In the genomic region with DNA sequence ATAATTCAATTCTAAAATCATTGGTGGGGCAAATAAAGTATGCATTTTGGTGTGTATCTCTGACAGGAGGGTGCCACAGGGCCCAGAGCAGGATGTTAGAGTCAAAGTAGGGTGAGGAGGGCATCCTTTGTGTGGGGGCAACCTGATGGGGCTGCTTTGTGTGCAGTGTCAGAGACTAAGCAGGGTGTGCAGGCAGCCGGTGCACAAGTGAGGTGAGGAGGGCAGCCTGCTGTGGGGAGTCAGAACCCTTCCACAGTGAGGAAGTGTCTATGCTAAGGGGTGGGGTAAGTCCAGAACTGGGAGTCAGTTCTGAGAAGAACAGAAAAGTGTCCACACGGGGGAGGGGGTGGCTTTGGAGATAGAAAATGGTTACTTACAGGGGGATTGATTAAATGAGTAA, we compare ENCODE assay signal across 22 cellular contexts. TPM values are rescaled to one million over a fixed set of nuclear protein-coding genes. Genes with fewer than 3 reads are reported as not detected.
A peak's percentile ranks its signal among the peaks of the same experiment; 100 is the strongest.
DNase-seq lines count a peak whose midpoint lies in the region; ATAC-seq and TF ChIP-seq lines count a peak whose summit lies in the region.
"Had no signal": no experiment of that assay in that cellular context is flagged by ENCODE, and none has a peak within 500 bp of the region (broad histone marks: within the 10 kb centered on the region; RNA-seq: fewer than 3 reads in every experiment).

No MANE protein-coding gene starts in this region.

- H3K36me3 Mint-ChIP-seq in activated CD8-positive, alpha-beta T cell treated with anti-CD3 and anti-CD28 coated beads, Interleukin-2, amount 10 ng/mL, durations not matched to agents 7 days and 5 days (ENCODE audit: low read depth) = peaks cover 56% of the 10 kb centered on the region
- peaks cover 28% of the 10 kb centered on the region for H3K36me3 Mint-ChIP-seq in activated CD8-positive, alpha-beta T cell treated with anti-CD3 and anti-CD28 coated beads for 36 hours (ENCODE audit: low read depth)
- H3K36me3 Mint-ChIP-seq in T-helper 17 cell (ENCODE audit: low read depth) (peaks cover 12% of the 10 kb centered on the region), chondrocyte (ENCODE audit: low read depth) (peaks cover 16% of the 10 kb centered on the region), progenitor cell of endocrine pancreas (ENCODE audit: insufficient read depth) (peaks cover 12% of the 10 kb centered on the region)

- DNase-seq in activated CD8-positive, alpha-beta T cell treated with anti-CD3 and anti-CD28 coated beads, Interleukin-2, amount 10 ng/mL, durations not matched to agents 7 days and 5 days = no peak
- no peak for DNase-seq in activated CD8-positive, alpha-beta T cell treated with anti-CD3 and anti-CD28 coated beads for 36 hours
- DNase-seq in T-helper 17 cell = no peak
- peak; percentile 53 for DNase-seq in chondrocyte (ENCODE audit: low spot score)
- no peak for DNase-seq in progenitor cell of endocrine pancreas (ENCODE audit: low spot score, unreplicated experiment)
- DNase-seq in stimulated activated CD4-positive, alpha-beta T cell treated with anti-CD3 and anti-CD28 coated beads, Interleukin-4, amount 100 ng/mL, for 1 hour = no peak
- DNase-seq in NCI-H187 treated with DMSO at 0.1 percent for 48 hours (lab: John Stamatoyannopoulos, UW) = no peak
- DNase-seq: 8988T; ACHN; AML-193; BE2C; CD4-positive, alpha-beta T cell; CD8-positive, alpha-beta memory T cell; DMS53; DMS79 treated with DMSO at 0.1 percent for 48 hours; GF-D8; GM23248; H7; HCEC 1CT had no signal

- H3K27me3 Mint-ChIP-seq in activated CD8-positive, alpha-beta T cell treated with anti-CD3 and anti-CD28 coated beads, Interleukin-2, amount 10 ng/mL, durations not matched to agents 7 days and 5 days (ENCODE audit: low read depth) = no peaks in the 10 kb centered on the region
- no peaks in the 10 kb centered on the region for H3K27me3 Mint-ChIP-seq in activated CD8-positive, alpha-beta T cell treated with anti-CD3 and anti-CD28 coated beads for 36 hours
- H3K27me3 Mint-ChIP-seq in T-helper 17 cell = no peaks in the 10 kb centered on the region
- H3K27me3 Mint-ChIP-seq in chondrocyte (ENCODE audit: low read depth) = no peaks in the 10 kb centered on the region
- H3K27me3 Mint-ChIP-seq in progenitor cell of endocrine pancreas = no peaks in the 10 kb centered on the region
- H3K27me3 Mint-ChIP-seq: CD4-positive, alpha-beta T cell; CD8-positive, alpha-beta memory T cell had no signal

- peaks cover 20% of the 10 kb centered on the region for H3K4me1 Mint-ChIP-seq in activated CD8-positive, alpha-beta T cell treated with anti-CD3 and anti-CD28 coated beads, Interleukin-2, amount 10 ng/mL, durations not matched to agents 7 days and 5 days (ENCODE audit: low read depth)
- H3K4me1 Mint-ChIP-seq in activated CD8-positive, alpha-beta T cell treated with anti-CD3 and anti-CD28 coated beads for 36 hours (ENCODE audit: low read depth) = peaks cover 2% of the 10 kb centered on the region
- H3K4me1 Mint-ChIP-seq in T-helper 17 cell (peaks cover 7% of the 10 kb centered on the region), chondrocyte (ENCODE audit: low read depth) (no peaks in the 10 kb centered on the region), progenitor cell of endocrine pancreas (ENCODE audit: low read depth) (peaks cover 5% of the 10 kb centered on the region)

- peak overlapping the region; percentile 1 for H3K27ac Mint-ChIP-seq in activated CD8-positive, alpha-beta T cell treated with anti-CD3 and anti-CD28 coated beads, Interleukin-2, amount 10 ng/mL, durations not matched to agents 7 days and 5 days
- no peak overlapping the region for H3K27ac Mint-ChIP-seq in activated CD8-positive, alpha-beta T cell treated with anti-CD3 and anti-CD28 coated beads for 36 hours
- H3K27ac Mint-ChIP-seq in T-helper 17 cell (peak overlapping the region; percentile 8), chondrocyte (ENCODE audit: unreplicated experiment) (no peak overlapping the region), progenitor cell of endocrine pancreas (peak overlapping the region; percentile 24)
- H3K27ac Mint-ChIP-seq: CD4-positive, alpha-beta T cell had no signal

- peaks cover 11% of the 10 kb centered on the region for H3K9me3 Mint-ChIP-seq in activated CD8-positive, alpha-beta T cell treated with anti-CD3 and anti-CD28 coated beads, Interleukin-2, amount 10 ng/mL, durations not matched to agents 7 days and 5 days (ENCODE audit: insufficient read depth)
- peaks cover 2% of the 10 kb centered on the region for H3K9me3 Mint-ChIP-seq in activated CD8-positive, alpha-beta T cell treated with anti-CD3 and anti-CD28 coated beads for 36 hours
- peaks cover 3% of the 10 kb centered on the region for H3K9me3 Mint-ChIP-seq in chondrocyte (ENCODE audit: low read depth)
- peaks cover 4% of the 10 kb centered on the region for H3K9me3 Mint-ChIP-seq in progenitor cell of endocrine pancreas (ENCODE audit: low read depth)
- H3K9me3 Mint-ChIP-seq: CD4-positive, alpha-beta T cell; CD8-positive, alpha-beta memory T cell had no signal

- intact Hi-C loops in activated CD8-positive, alpha-beta T cell treated with anti-CD3 and anti-CD28 coated beads for 36 hours (cut with micrococcal nuclease) = no loop called here

- POLR2A ChIA-PET in activated CD8-positive, alpha-beta T cell treated with anti-CD3 and anti-CD28 coated beads, Interleukin-2, amount 10 ng/mL, durations not matched to agents 7 days and 5 days (lab: Charles Lee) = no interaction called here
- POLR2A ChIA-PET in activated CD8-positive, alpha-beta T cell treated with anti-CD3 and anti-CD28 coated beads for 36 hours (lab: Charles Lee) = no interaction called here

- no peak for TF ChIP-seq CTCF in activated CD8-positive, alpha-beta T cell treated with anti-CD3 and anti-CD28 coated beads for 36 hours (IDR thresholded peaks at IDR 0.05)
- no peak for TF ChIP-seq CTCF in chondrocyte (IDR thresholded peaks at IDR 0.05)
- TF ChIP-seq CTCF in progenitor cell of endocrine pancreas (IDR thresholded peaks at IDR 0.05; ENCODE audit: unreplicated experiment) = no peak

- H3K9me3 ChIP-seq in T-helper 17 cell (ENCODE audit: control insufficient read depth, low read length, poor library complexity, severe bottlenecking) = no peaks in the 10 kb centered on the region
- H3K9me3 ChIP-seq: A549, BE2C had no signal

- H3K4me3 Mint-ChIP-seq in activated CD8-positive, alpha-beta T cell treated with anti-CD3 and anti-CD28 coated beads, Interleukin-2, amount 10 ng/mL, durations not matched to agents 7 days and 5 days = no peak overlapping the region
- H3K4me3 Mint-ChIP-seq in activated CD8-positive, alpha-beta T cell treated with anti-CD3 and anti-CD28 coated beads for 36 hours = no peak overlapping the region
- no peak overlapping the region for H3K4me3 Mint-ChIP-seq in T-helper 17 cell
- H3K4me3 Mint-ChIP-seq in chondrocyte (ENCODE audit: unreplicated experiment) = no peak overlapping the region
- H3K4me3 Mint-ChIP-seq in progenitor cell of endocrine pancreas (ENCODE audit: low read depth) = no peak overlapping the region
- H3K4me3 Mint-ChIP-seq: CD14-positive monocyte; CD4-positive, alpha-beta T cell; CD8-positive, alpha-beta memory T cell had no signal

- no peak for ATAC-seq in activated CD8-positive, alpha-beta T cell treated with anti-CD3 and anti-CD28 coated beads, Interleukin-2, amount 10 ng/mL, durations not matched to agents 7 days and 5 days
- no peak for ATAC-seq in activated CD8-positive, alpha-beta T cell treated with anti-CD3 and anti-CD28 coated beads for 36 hours
- ATAC-seq in T-helper 17 cell (no peak), GM18861 (IDR thresholded peaks at IDR 0.05; ENCODE audit: unreplicated experiment) (no peak)
- ATAC-seq: A549 had no signal

- CTCF ChIA-PET in activated CD8-positive, alpha-beta T cell treated with anti-CD3 and anti-CD28 coated beads, Interleukin-2, amount 10 ng/mL, durations not matched to agents 7 days and 5 days (lab: Charles Lee) = interaction anchor here (1.2 to 1.4 kb wide), 2 partner anchors 236 to 249 kb away, joined by 4 to 5 read pairs; no protein-coding TSS in a partner anchor
- CTCF ChIA-PET in activated CD8-positive, alpha-beta T cell treated with anti-CD3 and anti-CD28 coated beads for 36 hours (lab: Charles Lee) = interaction anchor here (1.5 kb wide), 1 partner anchor 235 kb away, joined by 3 read pairs; no protein-coding TSS in a partner anchor

RNA-seq across cellular contexts. Expression of gene RB1, which starts 40.7 kb away (rescaled TPM):
- 10 to 100 TPM; 61.7 to 64.6 TPM for total RNA-seq in activated CD8-positive, alpha-beta T cell treated with anti-CD3 and anti-CD28 coated beads, Interleukin-2, amount 10 ng/mL, durations not matched to agents 7 days and 5 days
- total RNA-seq in activated CD8-positive, alpha-beta T cell treated with anti-CD3 and anti-CD28 coated beads for 36 hours = 10 to 100 TPM; 26.4 to 29.2 TPM
- 10 to 100 TPM; 15.9 to 16.2 TPM for total RNA-seq in T-helper 17 cell
- total RNA-seq in chondrocyte = 33.4 to 40.6 TPM (median 36.0 TPM) in 3 replicates
- 34.0 and 34.6 TPM in 2 replicates for total RNA-seq in progenitor cell of endocrine pancreas

Comparison
In these comparisons a context has a peak if more than half of its experiments do, and no peak if none do; other contexts are left out.
1. H3K27ac Mint-ChIP-seq: peak in activated CD8-positive, alpha-beta T cell treated with anti-CD3 and anti-CD28 coated beads, Interleukin-2, amount 10 ng/mL, durations not matched to agents 7 days and 5 days (single experiment), T-helper 17 cell (single experiment) and progenitor cell of endocrine pancreas (single experiment); none in activated CD8-positive, alpha-beta T cell treated with anti-CD3 and anti-CD28 coated beads for 36 hours (single experiment) and chondrocyte (single experiment).